Comparison of ENCODE assay signal across 12 cellular contexts in the genomic region with DNA sequence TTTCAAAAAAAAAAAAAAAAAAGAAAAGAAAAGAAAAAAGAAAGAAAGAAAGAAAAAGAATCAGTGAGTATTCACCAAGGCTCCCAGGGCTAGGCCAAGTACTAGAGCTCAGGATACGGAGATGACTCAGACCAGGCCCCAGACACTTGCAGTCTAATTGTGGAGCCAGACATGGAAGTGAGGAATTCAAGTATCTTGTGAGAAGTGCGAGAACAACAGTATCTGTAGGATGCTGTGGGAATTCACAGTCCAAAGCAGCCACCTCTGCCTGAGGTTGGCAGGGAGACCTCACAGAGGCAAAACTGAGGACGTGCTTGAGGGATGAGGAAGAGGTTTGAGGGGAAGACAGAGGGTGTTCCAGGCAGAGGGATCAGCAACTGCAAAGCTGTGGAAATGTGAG. TPM values are rescaled to one million over a fixed set of nuclear protein-coding genes. Genes with fewer than 3 reads are reported as not detected.
DNase-seq lines count a peak whose midpoint lies in the region; ATAC-seq, FAIRE-seq and TF ChIP-seq lines count a peak whose summit lies in the region.
"Had no signal": no experiment of that assay in that cellular context is flagged by ENCODE, and none has a peak within 500 bp of the region (broad histone marks: within the 10 kb centered on the region; RNA-seq: fewer than 3 reads in every experiment).

No MANE protein-coding gene starts in this region.

- no peak for TF ChIP-seq POLR2A in breast epithelium (IDR thresholded peaks at IDR 0.05)

- H3K36me3 Mint-ChIP-seq in MCF 10A (ENCODE audit: insufficient read depth, unreplicated experiment): no peaks in the 10 kb centered on the region
- H3K36me3 Mint-ChIP-seq in T-cell: no peaks in the 10 kb centered on the region

- intact Hi-C loops in MCF 10A (cut with micrococcal nuclease) (no loop called here), breast epithelium (cut with DNase I; ENCODE audit: low total_unique reads) (no loop called here)

- CTCF ChIA-PET in MCF 10A (lab: Yijun Ruan, JAX) (interaction anchor here (1.0 kb wide), 1 partner anchor 19 kb away, joined by 5 read pairs; the partner anchor contains the start of gene TLCD3B), T-cell (lab: Charles Lee) (interaction anchor here in 1 of 2 donors (0.7 kb wide), 1 partner anchor 1022 kb away, joined by 4 read pairs; no protein-coding TSS in a partner anchor)

- no peaks in the 10 kb centered on the region for H3K36me3 ChIP-seq in breast epithelium
- H3K36me3 ChIP-seq: prostate gland had no signal

- DNase-seq in MCF 10A (ENCODE audit: unreplicated experiment): no peak
- DNase-seq in breast epithelium (ENCODE audit: low spot score in 2 of 2): no peak
- DNase-seq in T-cell: no peak
- peak; percentile 65 for DNase-seq in fibroblast of pulmonary artery (ENCODE audit: low read depth)
- peak; percentile 42 for DNase-seq in urothelium cell line (ENCODE audit: low spot score)
- no peak for DNase-seq in midbrain (lab: John Stamatoyannopoulos, UW)
- DNase-seq: COR-L47, NCI-H2029 had no signal

- no peak overlapping the region for H3K27ac Mint-ChIP-seq in MCF 10A (ENCODE audit: low read depth, unreplicated experiment)
- H3K27ac Mint-ChIP-seq in T-cell: no peak overlapping the region

- H3K4me3 Mint-ChIP-seq in MCF 10A (ENCODE audit: unreplicated experiment) (peak overlapping the region; percentile 54), T-cell (peak overlapping the region; percentile 53 to 82 (median 67))

- ATAC-seq in T-cell (replicated peaks in 1 of 4) (no peak), HG03095 (IDR thresholded peaks at IDR 0.05; ENCODE audit: unreplicated experiment) (no peak), GM18520 (IDR thresholded peaks at IDR 0.05; ENCODE audit: unreplicated experiment) (no peak)

- no peaks in the 10 kb centered on the region for H3K27me3 Mint-ChIP-seq in MCF 10A (ENCODE audit: insufficient read depth, unreplicated experiment)
- H3K27me3 Mint-ChIP-seq in T-cell: no peaks in the 10 kb centered on the region

- no peak overlapping the region for H3K4me3 ChIP-seq in breast epithelium
- no peak overlapping the region for H3K4me3 ChIP-seq in fibroblast of pulmonary artery (replicated peaks; ENCODE audit: low read depth, low read length)
- H3K4me3 ChIP-seq: hepatocyte, prostate gland had no signal

- H3K9me3 ChIP-seq in breast epithelium: no peaks in the 10 kb centered on the region
- H3K9me3 ChIP-seq: prostate gland had no signal

- BruUV-seq in MCF 10A (replicated peaks; lab: Mats Ljungman, UMichigan): no TSS peak

- no peaks in the 10 kb centered on the region for H3K27me3 ChIP-seq in breast epithelium
- H3K27me3 ChIP-seq: hepatocyte had no signal

- POLR2A ChIA-PET in MCF 10A (lab: Yijun Ruan, JAX) (interaction anchor here (1.1 kb wide), 1 partner anchor 16 kb away, joined by 3 read pairs; no protein-coding TSS in a partner anchor), T-cell (lab: Charles Lee) (interaction anchor here in 1 of 2 donors (1.0 kb wide), 1 partner anchor 78 kb away, joined by 4 read pairs; the partner anchor contains the start of gene TAOK2)

- no peak for FAIRE-seq in urothelium cell line (lab: Jason Lieb, UNC)

- H3K27ac ChIP-seq in breast epithelium: no peak overlapping the region
- H3K27ac ChIP-seq: hepatocyte, prostate gland had no signal

- H3K9me3 Mint-ChIP-seq in MCF 10A (ENCODE audit: unreplicated experiment) (no peaks in the 10 kb centered on the region), T-cell (no peaks in the 10 kb centered on the region)

- no peaks in the 10 kb centered on the region for H3K4me1 ChIP-seq in breast epithelium

- H3K4me1 Mint-ChIP-seq in MCF 10A (ENCODE audit: insufficient read depth, unreplicated experiment) (peaks cover 28% of the 10 kb centered on the region), T-cell (peaks cover 18 to 28% (median 23%) of the 10 kb centered on the region in 3 donors)

- TF ChIP-seq CTCF in MCF 10A (IDR thresholded peaks at IDR 0.05; ENCODE audit: unreplicated experiment): no peak
- no peak for TF ChIP-seq CTCF in breast epithelium (IDR thresholded peaks at IDR 0.05)
- TF ChIP-seq CTCF in fibroblast of pulmonary artery (IDR thresholded peaks at IDR 0.05; ENCODE audit: low read length, missing control alignments): no peak

RNA-seq across cellular contexts. Expression of gene ALDOA, which starts 14.0 kb away (rescaled TPM):
- total RNA-seq in MCF 10A (2022) (1,141 and 1,165 TPM in 2 replicates), breast epithelium (100 to 1,000 TPM; 479 to 672 (median 540) TPM), T-cell (100 to 1,000 TPM; 367 to 715 (median 567) TPM)

RNA-seq across cellular contexts. Expression of gene TLCD3B, which starts 20.4 kb away (rescaled TPM):
- total RNA-seq in MCF 10A (2022) (0.21 and 0.27 TPM in 2 replicates), breast epithelium (under 1 TPM in 1 of 3 donors, not detected in 2; 0.29 TPM), T-cell (under 1 TPM in 3 of 5 donors, not detected in 2; 0.25 to 0.32 (median 0.25) TPM)
- total RNA-seq: hepatocyte had no signal

RNA-seq across cellular contexts. Expression of gene PPP4C, which starts 24.3 kb away (rescaled TPM):
- total RNA-seq in MCF 10A (2022) (93.2 and 99.7 TPM in 2 replicates), breast epithelium (10 to 100 TPM; 47.7 to 55.1 (median 51.7) TPM), T-cell (100 to 1,000 TPM in 2 of 5 donors, 10 to 100 TPM in 3; 71.2 to 110 (median 97.9) TPM)

RNA-seq across cellular contexts. Expression of gene C16orf92, which starts 28.5 kb away (rescaled TPM):
- total RNA-seq in MCF 10A (2022) (not detected in 2 replicates), breast epithelium (not detected), T-cell (not detected)
- total RNA-seq: hepatocyte, prostate gland had no signal

RNA-seq across cellular contexts. Expression of gene TBX6, which starts 40.2 kb away (rescaled TPM):
- total RNA-seq in MCF 10A (2022) (0.16 and 0.47 TPM in 2 replicates), breast epithelium (under 1 TPM; 0.73 to 0.98 (median 0.80) TPM), T-cell (1 to 10 TPM; 1.4 to 2.0 (median 1.5) TPM)

Comparison
In these comparisons a context has a peak if more than half of its experiments do, and no peak if none do; other contexts are left out.
1. DNase-seq: peak in fibroblast of pulmonary artery (single experiment) and urothelium cell line (single experiment); none in MCF 10A (single experiment), breast epithelium (0 of 2), T-cell (0 of 34) and midbrain (single experiment).